ENCODE assay signal across 18 cellular contexts in genomic region chr12:105467710-105468366, GRCh38.
DNase-seq lines count a peak whose midpoint lies in the region; ATAC-seq and TF ChIP-seq lines count a peak whose summit lies in the region.
"Had no signal": no experiment of that assay in that cellular context is flagged by ENCODE, and none has a peak within 500 bp of the region (broad histone marks: within the 10 kb centered on the region; RNA-seq: fewer than 3 reads in every experiment).

No MANE protein-coding gene starts in this region.

- peaks cover 10% of the 10 kb centered on the region for H3K4me1 Mint-ChIP-seq in endothelial cell (ENCODE audit: unreplicated experiment)
- H3K4me1 Mint-ChIP-seq: activated CD4-positive, alpha-beta T cell treated with anti-CD3 and anti-CD28 coated beads, Interleukin-2, amount 10 ng/mL, durations not matched to agents 7 days and 5 days; activated naive CD8-positive, alpha-beta T cell treated with anti-CD3 and anti-CD28 coated beads, Interleukin-2, amount 10 ng/mL, durations not matched to agents 7 days and 5 days; CD4-positive, CD25-positive, alpha-beta regulatory T cell had no signal

- peak overlapping the region; percentile 13 for H3K4me3 Mint-ChIP-seq in endothelial cell (ENCODE audit: unreplicated experiment)
- H3K4me3 Mint-ChIP-seq: activated CD4-positive, alpha-beta T cell treated with anti-CD3 and anti-CD28 coated beads, Interleukin-2, amount 10 ng/mL, durations not matched to agents 7 days and 5 days; activated naive CD8-positive, alpha-beta T cell treated with anti-CD3 and anti-CD28 coated beads, Interleukin-2, amount 10 ng/mL, durations not matched to agents 7 days and 5 days; CD4-positive, CD25-positive, alpha-beta regulatory T cell; dendritic cell treated with granulocyte-macrophage colony-stimulating factor and Interleukin-4, amounts not matched to agents 40 ng/mL and 50 ng/mL, for 4 days had no signal

- H3K27me3 Mint-ChIP-seq in endothelial cell (ENCODE audit: unreplicated experiment), result no peaks in the 10 kb centered on the region

- 53% methylated on average over 4 of the region's 4 CpGs for WGBS in right lobe of liver (ENCODE audit: insufficient coverage, low coverage, low lambda C conversion rate, missing lambda C conversion rate)
- 59 to 66% (median 65%) methylated on average over 4 of the region's 4 CpGs for WGBS in adrenal gland, 4 donors

- H3K9ac ChIP-seq in subcutaneous abdominal adipose tissue (ENCODE audit: low read length in 5 of 5), result no peak overlapping the region

- H3K4me3 ChIP-seq in right lobe of liver, result no peak overlapping the region
- no peak overlapping the region for H3K4me3 ChIP-seq in subcutaneous abdominal adipose tissue (ENCODE audit: low read depth in 1 of 5, low read length in 5 of 5)
- no peak overlapping the region for H3K4me3 ChIP-seq in adrenal gland

- no peak overlapping the region for H3K27ac ChIP-seq in right lobe of liver
- peak overlapping the region; percentile 60 for H3K27ac ChIP-seq in subcutaneous abdominal adipose tissue (ENCODE audit: low read depth, low read length)
- peak overlapping the region in 2 of 5 donors; percentile 26 to 68 for H3K27ac ChIP-seq in adrenal gland
- H3K27ac ChIP-seq: HL-60 had no signal

- H3K9me3 ChIP-seq in right lobe of liver, result no peaks in the 10 kb centered on the region
- H3K9me3 ChIP-seq in subcutaneous abdominal adipose tissue (ENCODE audit: control insufficient read depth in 5 of 5, low read length in 5 of 5), result no peaks in the 10 kb centered on the region
- H3K9me3 ChIP-seq in adrenal gland (replicated peaks in 1 of 3), result no peaks in the 10 kb centered on the region

- H3K27ac Mint-ChIP-seq in endothelial cell (ENCODE audit: unreplicated experiment), result peak overlapping the region; percentile 93
- H3K27ac Mint-ChIP-seq: activated CD4-positive, alpha-beta T cell treated with anti-CD3 and anti-CD28 coated beads, Interleukin-2, amount 10 ng/mL, durations not matched to agents 7 days and 5 days; activated naive CD8-positive, alpha-beta T cell treated with anti-CD3 and anti-CD28 coated beads, Interleukin-2, amount 10 ng/mL, durations not matched to agents 7 days and 5 days; activated T-helper 2 cell treated with anti-CD3 and anti-CD28 coated beads, Interferon-gamma antibody, Interleukin-2, Interleukin-4, amounts not matched to agents 10 μg/mL and 5 μg/mL and 100 μg/mL, durations not matched to agents 14 hours and 24 hours and 36 hours; CD4-positive, CD25-positive, alpha-beta regulatory T cell; dendritic cell treated with granulocyte-macrophage colony-stimulating factor and Interleukin-4, amounts not matched to agents 40 ng/mL and 50 ng/mL, for 4 days had no signal

- DNase-seq in NCI-H226, result peak; percentile 16
- no peak for DNase-seq in endothelial cell (ENCODE audit: low spot score)
- DNase-seq in right lobe of liver, result no peak
- DNase-seq in activated CD4-positive, CD25-positive, alpha-beta regulatory T cell (lab: John Stamatoyannopoulos, UW), result no peak
- no peak for DNase-seq in adrenal gland
- DNase-seq: activated CD4-positive, alpha-beta T cell treated with anti-CD3 and anti-CD28 coated beads, Interleukin-2, amount 10 ng/mL, durations not matched to agents 7 days and 5 days; activated naive CD8-positive, alpha-beta T cell treated with anti-CD3 and anti-CD28 coated beads, Interleukin-2, amount 10 ng/mL, durations not matched to agents 7 days and 5 days; CD4-positive, CD25-positive, alpha-beta regulatory T cell; DMS 273 treated with DMSO at 0.1 percent for 48 hours; IMR-90; NCI-H2107; NCI-H524; substantia nigra had no signal

- H3K27me3 ChIP-seq in right lobe of liver (no peaks in the 10 kb centered on the region), subcutaneous abdominal adipose tissue (ENCODE audit: control insufficient read depth in 5 of 5, insufficient read depth in 4 of 5, low read length in 5 of 5) (peaks cover 0 to 4% (median 0%) of the 10 kb centered on the region in 5 donors), adrenal gland (no peaks in the 10 kb centered on the region)

- TF ChIP-seq POLR2A in right lobe of liver (IDR thresholded peaks at IDR 0.05) (no peak), adrenal gland (IDR thresholded peaks at IDR 0.05) (no peak)

- H3K9me3 Mint-ChIP-seq in endothelial cell (ENCODE audit: unreplicated experiment), result no peaks in the 10 kb centered on the region
- H3K9me3 Mint-ChIP-seq: activated CD4-positive, alpha-beta T cell treated with anti-CD3 and anti-CD28 coated beads, Interleukin-2, amount 10 ng/mL, durations not matched to agents 7 days and 5 days; activated naive CD8-positive, alpha-beta T cell treated with anti-CD3 and anti-CD28 coated beads, Interleukin-2, amount 10 ng/mL, durations not matched to agents 7 days and 5 days; activated T-helper 2 cell treated with anti-CD3 and anti-CD28 coated beads, Interferon-gamma antibody, Interleukin-2, Interleukin-4, amounts not matched to agents 10 μg/mL and 5 μg/mL and 100 μg/mL, durations not matched to agents 14 hours and 24 hours and 36 hours; dendritic cell treated with granulocyte-macrophage colony-stimulating factor and Interleukin-4, amounts not matched to agents 40 ng/mL and 50 ng/mL, for 4 days had no signal

- ATAC-seq in right lobe of liver (peak; percentile 54 to 77 (median 72)), esophagus mucosa (no peak)

- no peaks in the 10 kb centered on the region for H3K36me3 Mint-ChIP-seq in endothelial cell (ENCODE audit: low read depth, unreplicated experiment)
- H3K36me3 Mint-ChIP-seq: activated naive CD8-positive, alpha-beta T cell treated with anti-CD3 and anti-CD28 coated beads, Interleukin-2, amount 10 ng/mL, durations not matched to agents 7 days and 5 days; CD4-positive, CD25-positive, alpha-beta regulatory T cell had no signal

- H3K36me3 ChIP-seq in right lobe of liver, result no peaks in the 10 kb centered on the region
- H3K36me3 ChIP-seq in subcutaneous abdominal adipose tissue (ENCODE audit: control insufficient read depth in 5 of 5, insufficient read depth in 5 of 5, low read length in 5 of 5), result no peaks in the 10 kb centered on the region
- no peaks in the 10 kb centered on the region for H3K36me3 ChIP-seq in adrenal gland (replicated peaks in 1 of 2)

- no peaks in the 10 kb centered on the region for H3K4me1 ChIP-seq in right lobe of liver
- H3K4me1 ChIP-seq in subcutaneous abdominal adipose tissue (ENCODE audit: control insufficient read depth in 5 of 5, insufficient read depth in 5 of 5, low read length in 5 of 5), result peaks cover 0 to 35% (median 0%) of the 10 kb centered on the region in 5 donors
- H3K4me1 ChIP-seq in adrenal gland (replicated peaks in 1 of 2), result no peaks in the 10 kb centered on the region

- TF ChIP-seq CTCF in endothelial cell (IDR thresholded peaks at IDR 0.05; ENCODE audit: unreplicated experiment) (no peak), right lobe of liver (IDR thresholded peaks at IDR 0.05) (no peak), adrenal gland (IDR thresholded peaks at IDR 0.05) (no peak)

- intact Hi-C loops in right lobe of liver (cut with DNase I), result no loop called here
- intact Hi-C loops in adrenal gland (cut with DNase I), result no loop called here
